In the genomic region with DNA sequence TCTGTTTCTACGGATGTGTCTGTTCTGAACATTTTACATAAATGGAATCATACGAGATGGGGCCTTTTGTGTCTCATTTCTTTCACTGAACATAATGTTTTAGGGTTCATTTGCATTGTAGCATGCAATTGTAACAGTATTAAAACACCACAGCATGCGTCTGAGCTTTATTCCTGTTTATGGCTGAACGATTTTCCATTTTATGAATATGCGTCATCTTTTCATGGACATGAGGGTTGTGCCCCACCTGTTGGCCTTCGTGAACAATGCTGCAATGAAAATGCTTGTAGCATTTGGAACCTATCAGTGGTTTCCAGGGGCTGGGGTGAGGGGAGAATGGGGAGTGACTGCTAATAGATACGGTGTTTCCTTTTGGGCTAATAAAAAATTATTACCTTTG, we compare ENCODE assay signal across 14 cellular contexts. TPM values are rescaled to one million over a fixed set of nuclear protein-coding genes. Genes with fewer than 3 reads are reported as not detected.
DNase-seq lines count a peak whose midpoint lies in the region; ATAC-seq, FAIRE-seq and TF ChIP-seq lines count a peak whose summit lies in the region.
"Had no signal": no experiment of that assay in that cellular context is flagged by ENCODE, and none has a peak within 500 bp of the region (broad histone marks: within the 10 kb centered on the region; RNA-seq: fewer than 3 reads in every experiment).

No MANE protein-coding gene starts in this region.

- H3K36me3 ChIP-seq in A673 (ENCODE audit: insufficient read depth, low read length, poor library complexity, severe bottlenecking) (no peaks in the 10 kb centered on the region), thyroid gland (no peaks in the 10 kb centered on the region)
- H3K36me3 ChIP-seq: SJCRH30 had no signal

- H3K27ac ChIP-seq in A673 (ENCODE audit: low read depth, low read length, poor library complexity, severe bottlenecking): no peak overlapping the region
- H3K27ac ChIP-seq in thyroid gland: no peak overlapping the region
- H3K27ac ChIP-seq: SJCRH30 had no signal

- TF ChIP-seq POLR2A in thyroid gland (IDR thresholded peaks at IDR 0.05): no peak

- BruUV-seq in A673 (replicated peaks; lab: Mats Ljungman, UMichigan): no TSS peak

- FAIRE-seq in islet of Langerhans (lab: Jason Lieb, UNC): peak; percentile 95

- TF ChIP-seq CTCF in A673 (conservative IDR thresholded peaks at IDR 0.05; ENCODE audit: low read depth, low read length) (0 out of 2 replicates have a peak, but pooled peaks have one; percentile 21), thyroid gland (IDR thresholded peaks at IDR 0.05) (no peak), GM20000 (IDR thresholded peaks at IDR 0.05; ENCODE audit: extremely low read depth, missing control alignments) (no peak)

- intact Hi-C loops in A673 (cut with micrococcal nuclease; ENCODE audit: unreplicated experiment) (no loop called here), thyroid gland (cut with DNase I) (no loop called here)

- 53 to 63% methylated on average over 7 of the region's 7 CpGs for WGBS in thyroid gland, 2 donors

- no peak for ATAC-seq in GM21576 (IDR thresholded peaks at IDR 0.05; ENCODE audit: unreplicated experiment)
- ATAC-seq: left cardiac atrium had no signal

- CTCF ChIA-PET in A673 (lab: Charles Lee): no interaction called here

- H3K9me3 ChIP-seq in A673 (ENCODE audit: low read depth, low read length, poor library complexity, severe bottlenecking) (no peaks in the 10 kb centered on the region), thyroid gland (no peaks in the 10 kb centered on the region)

- POLR2A ChIA-PET in A673 (lab: Charles Lee; ENCODE audit: low non-redundant PET): no interaction called here

- H3K27me3 ChIP-seq in A673 (replicated peaks; ENCODE audit: insufficient read depth, low read depth, low read length, poor library complexity) (peaks cover 39% of the 10 kb centered on the region), thyroid gland (no peaks in the 10 kb centered on the region)

- H3K4me1 ChIP-seq in A673 (ENCODE audit: insufficient read depth, low read length, poor library complexity, severe bottlenecking): no peaks in the 10 kb centered on the region
- no peaks in the 10 kb centered on the region for H3K4me1 ChIP-seq in thyroid gland
- H3K4me1 ChIP-seq: SJCRH30 had no signal

- H3K4me3 ChIP-seq in A673 (ENCODE audit: low read depth, low read length, poor library complexity, severe bottlenecking): no peak overlapping the region
- no peak overlapping the region for H3K4me3 ChIP-seq in thyroid gland (replicated peaks in 1 of 3)
- H3K4me3 ChIP-seq: SJCRH30 had no signal

- DNase-seq in A673 (ENCODE audit: low spot score) (peak; percentile 14), HT1080 (ENCODE audit: low read depth) (peak; percentile 17), RPMI7951 (ENCODE audit: low read depth) (peak; percentile 4), thyroid gland (no peak), GM20000 (ENCODE audit: low spot score) (no peak), occipital lobe (lab: John Stamatoyannopoulos, UW) (no peak)
- DNase-seq: activated CD4-positive, alpha-beta T cell treated with anti-CD3 and anti-CD28 coated beads, Interleukin-2, amount 50 U/mL, for 4 hours; AML-193; left cardiac atrium; NCI-H1092 treated with DMSO at 0.1 percent for 48 hours had no signal

RNA-seq across cellular contexts. Expression of gene OR10H1, which starts 5.1 kb away (rescaled TPM):
- total RNA-seq in A673 (2021): not detected in 2 replicates
- not detected in 2 replicates for total RNA-seq in HT1080 (2014; rRNA removed; shearing (Covaris generic))
- polyA plus RNA-seq in HT1080 (2015; cell fraction: cytosol; rRNA removed): not detected in 2 replicates
- polyA plus RNA-seq in HT1080 (2015; cell fraction: nucleus; rRNA removed): not detected in 2 replicates
- not detected in 2 replicates for total RNA-seq in RPMI7951 (2014; rRNA removed; shearing (Covaris generic))
- total RNA-seq in thyroid gland: not detected
- not detected for total RNA-seq in occipital lobe
- total RNA-seq: left cardiac atrium, pulmonary artery endothelial cell, SJCRH30 had no signal

RNA-seq across cellular contexts. Expression of gene OR10H5, which starts 22.9 kb away (rescaled TPM):
- total RNA-seq in A673 (2021) (not detected in 2 replicates), thyroid gland (not detected), occipital lobe (not detected)
- total RNA-seq in HT1080 (2014; rRNA removed; shearing (Covaris generic)): not detected in 2 replicates
- not detected in 2 replicates for polyA plus RNA-seq in HT1080 (2015; cell fraction: cytosol; rRNA removed)
- not detected in 2 replicates for polyA plus RNA-seq in HT1080 (2015; cell fraction: nucleus; rRNA removed)
- not detected in 2 replicates for total RNA-seq in RPMI7951 (2014; rRNA removed; shearing (Covaris generic))
- total RNA-seq: left cardiac atrium, pulmonary artery endothelial cell, SJCRH30 had no signal

Comparison
In these comparisons a context has a peak if more than half of its experiments do, and no peak if none do; other contexts are left out.
1. DNase-seq: peak in A673 (single experiment), HT1080 (single experiment) and RPMI7951 (single experiment); none in thyroid gland (0 of 2), GM20000 (single experiment) and occipital lobe (single experiment).